Comparison of ENCODE assay signal across 21 cellular contexts in genomic region chr10:459743-460142, GRCh38.
"Had no signal": no experiment of that assay in that cellular context is flagged by ENCODE, and none has a peak within 500 bp of the region (broad histone marks: within the 10 kb centered on the region; RNA-seq: fewer than 3 reads in every experiment).

No MANE protein-coding gene starts in this region.

- H3K4me3 Mint-ChIP-seq: mesothelial cell of epicardium; natural killer cell treated with Interleukin-12 subunit alpha and Interleukin-12 subunit beta and Interleukin-15 and Interleukin-18, amount 100 ng/mL, for 72 hours; stimulated activated naive B cell treated with anti-CD40 and anti-IgM and Interleukin-4, amounts not matched to agents 10 μg/mL and 1 μg/mL and 100 μg/mL, for 72 hours had no signal

- H3K9me3 ChIP-seq: colonic mucosa, gastrocnemius medialis, heart right ventricle, neutrophil, right atrium auricular region, sigmoid colon, stomach, thoracic aorta had no signal

- H3K4me1 Mint-ChIP-seq: stimulated activated naive B cell treated with anti-CD40 and anti-IgM and Interleukin-4, amounts not matched to agents 10 μg/mL and 1 μg/mL and 100 μg/mL, for 72 hours had no signal

- DNase-seq: cerebellar nuclear complex; colonic mucosa; effector CD8-positive, alpha-beta T cell; gastrocnemius medialis; heart right ventricle; islet precursor cell; sigmoid colon; stimulated activated CD4-positive, alpha-beta T cell treated with anti-CD3 and anti-CD28 coated beads, Interleukin-2, amount 100 ng/mL, for 24 hours; stimulated activated CD4-positive, alpha-beta T cell treated with anti-CD3 and anti-CD28 coated beads, Interleukin-4, amount 100 ng/mL, for 4 hours; stimulated activated naive B cell treated with anti-CD40 and anti-IgM and Interleukin-4, amounts not matched to agents 10 μg/mL and 1 μg/mL and 100 μg/mL, for 72 hours; stomach; substantia nigra; trophoblast cell had no signal

- H3K27me3 ChIP-seq: colonic mucosa, gastrocnemius medialis, heart right ventricle, neutrophil, right atrium auricular region, sigmoid colon, stomach had no signal

- H3K4me3 ChIP-seq: colonic mucosa, gastrocnemius medialis, heart right ventricle, right atrium auricular region, sigmoid colon, skin epidermis, stomach, thoracic aorta had no signal

- ATAC-seq: esophagus mucosa; gastrocnemius medialis; left lobe of liver; natural killer cell treated with Interleukin-12 subunit alpha and Interleukin-12 subunit beta and Interleukin-15 and Interleukin-18, amount 100 ng/mL, for 72 hours; stimulated activated naive B cell treated with anti-CD40 and anti-IgM and Interleukin-4, amounts not matched to agents 10 μg/mL and 1 μg/mL and 100 μg/mL, for 72 hours had no signal

- H3K36me3 ChIP-seq: colonic mucosa, gastrocnemius medialis, heart right ventricle, neutrophil, right atrium auricular region, sigmoid colon, thoracic aorta had no signal

- H3K4me1 ChIP-seq: colonic mucosa had no signal

- H3K27ac Mint-ChIP-seq: mesothelial cell of epicardium; natural killer cell treated with Interleukin-12 subunit alpha and Interleukin-12 subunit beta and Interleukin-15 and Interleukin-18, amount 100 ng/mL, for 72 hours; stimulated activated naive B cell treated with anti-CD40 and anti-IgM and Interleukin-4, amounts not matched to agents 10 μg/mL and 1 μg/mL and 100 μg/mL, for 72 hours had no signal

- H3K27ac ChIP-seq: colonic mucosa, gastrocnemius medialis, heart right ventricle, neutrophil, right atrium auricular region, skin epidermis, stomach, thoracic aorta had no signal
